8 cellular contexts compared by ENCODE assay signal in genomic region chr3:44476963-44477311, GRCh38. TPM values are rescaled to one million over a fixed set of nuclear protein-coding genes. Genes with fewer than 3 reads are reported as not detected.
DNase-seq lines count a peak whose midpoint lies in the region; ATAC-seq and TF ChIP-seq lines count a peak whose summit lies in the region.

No MANE protein-coding gene starts in this region.

- intact Hi-C loops in right cardiac atrium (cut with DNase I), result loop anchor here in 1 of 4 donors (10.0 kb wide), 1 partner anchor 152 kb away; no protein-coding TSS in a partner anchor

- peaks cover 9% of the 10 kb centered on the region for H3K9me2 ChIP-seq in GM23338 (ENCODE audit: insufficient read depth)

- TF ChIP-seq POLR2A in erythroblast (IDR thresholded peaks at IDR 0.05; ENCODE audit: low read length), result no peak

- ATAC-seq in GM23338 (no peak), right cardiac atrium (no peak)

- H3K36me3 ChIP-seq in GM23338 (ENCODE audit: insufficient read depth) (no peaks in the 10 kb centered on the region), skeletal muscle tissue (ENCODE audit: control insufficient read depth in 3 of 3, insufficient read depth in 3 of 3, low read length in 3 of 3) (no peaks in the 10 kb centered on the region)

- H3K9ac ChIP-seq in skeletal muscle tissue (ENCODE audit: low read depth in 1 of 3, low read length in 3 of 3), result peak overlapping the region; percentile 76 to 82 (median 82)

- under 1% methylated on average over 5 of the region's 5 CpGs for WGBS in right cardiac atrium

- peak overlapping the region; percentile 48 for H3K27ac Mint-ChIP-seq in GM23338

- H3K4me3 ChIP-seq in GM23338 (peak overlapping the region; percentile 65), right cardiac atrium (ENCODE audit: low read length) (peak overlapping the region; percentile 99), skeletal muscle tissue (ENCODE audit: low read length in 3 of 3) (peak overlapping the region; percentile 81 to 87 (median 82))

- H3K9me3 Mint-ChIP-seq in GM23338, result no peaks in the 10 kb centered on the region; the same call in 2 of the 3 replicates

- H3K4me3 Mint-ChIP-seq in GM23338, result peak overlapping the region; percentile 91

- H4K20me1 ChIP-seq in GM23338 (replicated peaks; ENCODE audit: insufficient read depth), result peaks cover 19% of the 10 kb centered on the region

- DNase-seq in GM23338 (ENCODE audit: low spot score) (no peak), right cardiac atrium (no peak), cerebellum (ENCODE audit: low spot score) (no peak), GM03348 (ENCODE audit: low spot score) (no peak), erythroblast (lab: John Stamatoyannopoulos, UW) (no peak), NCI-H1092 treated with DMSO at 0.1 percent for 48 hours (lab: John Stamatoyannopoulos, UW) (no peak)

- 0 out of 2 replicates have a peak, but pooled peaks cover 5% of the 10 kb centered on the region for H3F3A ChIP-seq in GM23338 (replicated peaks; ENCODE audit: low read depth)

- H3K79me2 ChIP-seq in GM23338 (replicated peaks; ENCODE audit: insufficient read depth), result peaks cover 53% of the 10 kb centered on the region

- H3K27me3 Mint-ChIP-seq in GM23338 (ENCODE audit: insufficient read depth, low read depth, poor library complexity), result no peaks in the 10 kb centered on the region

- H3K9me3 ChIP-seq in right cardiac atrium (ENCODE audit: control insufficient read depth, low read length) (no peaks in the 10 kb centered on the region), skeletal muscle tissue (ENCODE audit: control insufficient read depth in 3 of 3, low read length in 3 of 3) (no peaks in the 10 kb centered on the region)

- H3K27me3 ChIP-seq in GM23338 (ENCODE audit: insufficient read depth) (no peaks in the 10 kb centered on the region), right cardiac atrium (ENCODE audit: control insufficient read depth, insufficient read depth) (no peaks in the 10 kb centered on the region), skeletal muscle tissue (ENCODE audit: control insufficient read depth in 3 of 3, insufficient read depth in 3 of 3, low read length in 3 of 3) (no peaks in the 10 kb centered on the region)

- H3K4me1 ChIP-seq in GM23338 (ENCODE audit: insufficient read depth) (peaks cover 19% of the 10 kb centered on the region), right cardiac atrium (ENCODE audit: control insufficient read depth, insufficient read depth, low read length) (no peaks in the 10 kb centered on the region), skeletal muscle tissue (ENCODE audit: control insufficient read depth in 3 of 3, insufficient read depth in 3 of 3, low read length in 3 of 3) (peaks cover 16 to 21% (median 17%) of the 10 kb centered on the region in 3 donors)

- H2AFZ ChIP-seq in GM23338, result peak overlapping the region; percentile 85; the same call in 1 of the 2 replicates

- no peak overlapping the region for H3K27ac ChIP-seq in GM23338 (ENCODE audit: low read depth)
- peak overlapping the region; percentile 81 for H3K27ac ChIP-seq in VCaP
- H3K27ac ChIP-seq in right cardiac atrium (ENCODE audit: low read length), result no peak overlapping the region
- H3K27ac ChIP-seq in skeletal muscle tissue (ENCODE audit: low read depth, low read length), result peak overlapping the region; percentile 12

- H3K4me1 Mint-ChIP-seq in GM23338, result peaks cover 28% of the 10 kb centered on the region

- TF ChIP-seq CTCF in GM23338 (conservative IDR thresholded peaks at IDR 0.05; ENCODE audit: low read depth in 2 of 2) (no peak), VCaP (conservative IDR thresholded peaks at IDR 0.05) (no peak)

- peak overlapping the region; percentile 76 for H3K4me2 ChIP-seq in GM23338

- no peaks in the 10 kb centered on the region; the same call in 2 of the 3 replicates for H3K36me3 Mint-ChIP-seq in GM23338 (ENCODE audit: low read depth)

TF ChIP-seq in GM23338, 12 proteins besides CTCF, POLR2A, EP300 and RAD21 (continues in another document):
- TF ChIP-seq CREB1 (CRISPR knock-in tag; IDR thresholded peaks at IDR 0.05; ENCODE audit: low read depth) (no peak), NANOG (IDR thresholded peaks at IDR 0.05; ENCODE audit: borderline replicate concordance) (no peak), ZNF114 (CRISPR knock-in tag; IDR thresholded peaks at IDR 0.05) (no peak), STAT1 (IDR thresholded peaks at IDR 0.05; ENCODE audit: unreplicated experiment) (no peak), REST (IDR thresholded peaks at IDR 0.05; ENCODE audit: unreplicated experiment) (no peak), JUNB (IDR thresholded peaks at IDR 0.05; ENCODE audit: unreplicated experiment) (no peak), ZNF331 (CRISPR knock-in tag; IDR thresholded peaks at IDR 0.05; ENCODE audit: low read depth) (no peak)

RNA-seq across cellular contexts. Expression of gene ZNF445, which starts 0.5 kb away (rescaled TPM):
- 16.5 and 16.6 TPM in 2 replicates for total RNA-seq in GM23338 (2014; rRNA removed; shearing (Covaris generic))
- polyA plus RNA-seq in GM23338 (2016; fragmentation: Nextera tagmentation; extraction: Ambion mirVana) (2.7 TPM in 2 replicates), right cardiac atrium (5.7 TPM)
- total RNA-seq in right cardiac atrium (10 to 100 TPM; 14.2 to 15.6 (median 14.9) TPM), skeletal muscle tissue (12.0 TPM), cerebellum (35.2 TPM)

Comparison
In these comparisons a context has a peak if more than half of its experiments do, and no peak if none do; other contexts are left out.
1. H3K27ac ChIP-seq: peak in VCaP (single experiment) and skeletal muscle tissue (single experiment); none in GM23338 (single experiment) and right cardiac atrium (single experiment).
2. Peak in every context shown above with its lines, with median percentiles within 50 percentile points of each other: H3K4me3 ChIP-seq.